1 cellular context compared by ENCODE assay signal in the genomic region with DNA sequence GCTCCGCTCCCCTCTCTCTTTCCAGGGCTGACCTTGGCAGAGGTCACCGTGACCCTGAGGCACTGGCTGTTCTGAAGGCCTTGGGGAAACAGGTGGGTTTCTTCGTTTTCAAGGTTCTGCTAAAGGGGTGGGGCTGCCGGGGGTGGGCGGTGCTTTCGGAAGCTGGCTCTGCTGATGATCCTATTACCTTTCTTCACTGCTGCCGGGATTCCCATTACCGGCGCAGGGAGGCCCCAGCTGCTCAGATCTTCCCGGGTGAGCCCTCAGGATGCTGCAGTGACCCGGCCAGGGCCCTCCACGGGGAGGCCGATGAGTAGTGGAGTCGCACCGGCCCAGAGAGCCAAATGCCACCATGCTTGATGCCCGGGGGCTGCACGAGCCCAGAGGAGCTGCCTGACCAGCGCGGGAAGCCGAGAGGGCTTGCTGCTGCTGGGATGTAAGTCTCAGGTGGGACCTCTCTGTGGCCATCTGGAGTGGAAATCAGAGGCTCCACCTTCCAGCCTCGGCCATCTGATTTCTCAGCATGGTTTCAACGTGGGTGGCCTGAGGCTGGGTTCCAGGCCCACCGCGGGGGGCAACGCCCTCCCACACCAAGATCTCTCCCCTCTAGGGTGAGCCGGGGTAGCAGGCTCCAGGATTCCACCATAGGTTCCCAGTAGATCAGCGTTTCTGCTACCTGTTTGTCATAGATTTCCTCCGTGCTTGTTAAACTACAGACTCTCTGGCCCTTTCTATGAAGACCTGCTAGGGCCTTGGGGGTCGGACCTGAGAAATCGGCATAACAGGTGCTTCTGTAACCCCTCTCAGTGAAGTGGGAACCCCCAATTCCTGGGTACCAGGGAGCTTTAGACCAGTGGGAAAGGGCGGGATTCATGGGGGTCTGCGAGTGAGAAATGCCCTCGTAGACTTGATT.
TF ChIP-seq lines count a peak whose summit lies in the region.

No MANE protein-coding gene starts in this region.

TF ChIP-seq in H1, 55 proteins besides CTCF, POLR2A, EP300 and RAD21:
- no peak for TF ChIP-seq JUN (IDR thresholded peaks at IDR 0.05; ENCODE audit: low read depth, low read length)
- peak; percentile 13 for TF ChIP-seq EZH2 (IDR thresholded peaks at IDR 0.05; ENCODE audit: low read depth, low read length, severe bottlenecking)
